ENCODE assay signal across 24 cellular contexts in the genomic region with DNA sequence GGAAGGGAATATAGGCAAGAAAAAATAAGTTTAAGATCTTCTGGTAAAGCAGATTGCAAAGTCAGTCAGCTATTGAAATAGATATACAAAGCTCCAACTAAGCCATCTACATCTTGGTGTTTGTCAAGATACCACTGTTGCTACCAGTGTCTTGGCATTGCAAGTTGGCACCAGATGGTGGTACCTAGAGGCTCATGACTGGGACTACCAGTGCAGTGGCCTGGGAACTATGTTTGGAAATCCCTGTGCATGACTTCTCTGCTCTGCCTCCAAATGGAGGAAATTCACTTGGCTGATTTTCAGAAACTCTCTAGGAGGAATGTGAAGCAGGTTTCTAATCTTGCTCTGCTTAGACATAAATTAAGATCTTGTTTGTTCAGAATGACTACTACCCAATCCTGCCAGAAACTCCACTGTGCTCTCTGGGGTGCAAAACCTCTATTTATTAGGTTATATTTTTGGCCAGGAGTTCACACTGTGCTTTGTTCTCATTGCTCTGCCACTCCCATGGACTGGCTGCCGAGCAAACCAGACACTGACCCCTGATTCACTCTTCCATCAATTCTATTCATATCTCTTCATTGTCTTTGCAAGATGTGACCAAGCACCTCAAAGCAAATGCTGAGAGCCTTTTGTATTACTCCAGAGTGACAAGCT.
"Had no signal": no experiment of that assay in that cellular context is flagged by ENCODE, and none has a peak within 500 bp of the region (broad histone marks: within the 10 kb centered on the region; RNA-seq: fewer than 3 reads in every experiment).

No MANE protein-coding gene starts in this region.

- H3K27ac ChIP-seq: foreskin keratinocyte, gastroesophageal sphincter, heart left ventricle, hepatocyte, ovary, psoas muscle, transverse colon, vagina had no signal

- H3K4me1 Mint-ChIP-seq: memory B cell; mesothelial cell of epicardium; naive thymus-derived CD8-positive, alpha-beta T cell; stimulated activated naive B cell treated with anti-CD40 and anti-IgM and Interleukin-4, amounts not matched to agents 10 μg/mL and 1 μg/mL and 100 μg/mL, for 72 hours had no signal

- ATAC-seq: effector memory CD8-positive, alpha-beta T cell; foreskin keratinocyte; gastroesophageal sphincter; left lobe of liver; naive thymus-derived CD8-positive, alpha-beta T cell; psoas muscle; stimulated activated naive B cell treated with anti-CD40 and anti-IgM and Interleukin-4, amounts not matched to agents 10 μg/mL and 1 μg/mL and 100 μg/mL, for 72 hours had no signal

- H3K4me3 Mint-ChIP-seq: effector memory CD8-positive, alpha-beta T cell; memory B cell; mesothelial cell of epicardium; naive thymus-derived CD8-positive, alpha-beta T cell; stimulated activated naive B cell treated with anti-CD40 and anti-IgM and Interleukin-4, amounts not matched to agents 10 μg/mL and 1 μg/mL and 100 μg/mL, for 72 hours; stimulated activated naive CD8-positive, alpha-beta T cell treated with anti-CD3 and anti-CD28 coated beads, Interleukin-15, Interleukin-2, amounts not matched to agents 100 ng/mL and 50 ng/mL, for 24 hours had no signal

- H3K4me3 ChIP-seq: coronary artery, gastroesophageal sphincter, heart left ventricle, hepatocyte, lung, ovary, psoas muscle, thoracic aorta, transverse colon, vagina had no signal

- H3K27ac Mint-ChIP-seq: effector memory CD8-positive, alpha-beta T cell; memory B cell; mesothelial cell of epicardium; naive thymus-derived CD8-positive, alpha-beta T cell; stimulated activated naive B cell treated with anti-CD40 and anti-IgM and Interleukin-4, amounts not matched to agents 10 μg/mL and 1 μg/mL and 100 μg/mL, for 72 hours; stimulated activated naive CD8-positive, alpha-beta T cell treated with anti-CD3 and anti-CD28 coated beads, Interleukin-15, Interleukin-2, amounts not matched to agents 100 ng/mL and 50 ng/mL, for 24 hours had no signal

- H3K36me3 Mint-ChIP-seq: memory B cell; mesothelial cell of epicardium; naive thymus-derived CD8-positive, alpha-beta T cell; stimulated activated naive B cell treated with anti-CD40 and anti-IgM and Interleukin-4, amounts not matched to agents 10 μg/mL and 1 μg/mL and 100 μg/mL, for 72 hours had no signal

- H3K79me2 ChIP-seq: hepatocyte had no signal

- DNase-seq: effector memory CD8-positive, alpha-beta T cell; foreskin keratinocyte; kidney; naive thymus-derived CD8-positive, alpha-beta T cell; occipital lobe; ovary; posterior cingulate gyrus; psoas muscle; small intestine; stimulated activated CD4-positive, alpha-beta T cell treated with anti-CD3 and anti-CD28 coated beads, Interleukin-15, amount 100 ng/mL, for 24 hours; stimulated activated CD4-positive, alpha-beta T cell treated with anti-CD3 and anti-CD28 coated beads, Interleukin-2, amount 100 ng/mL, for 48 hours; stimulated activated naive B cell treated with anti-CD40 and anti-IgM and Interleukin-4, amounts not matched to agents 10 μg/mL and 1 μg/mL and 100 μg/mL, for 72 hours; transverse colon had no signal

- H2AFZ ChIP-seq: hepatocyte had no signal

- H3K27me3 ChIP-seq: foreskin keratinocyte, gastroesophageal sphincter, heart left ventricle, hepatocyte, ovary, transverse colon, vagina had no signal

- H3K36me3 ChIP-seq: gastroesophageal sphincter, heart left ventricle, ovary, thoracic aorta, transverse colon, vagina had no signal

- H3K4me1 ChIP-seq: foreskin keratinocyte, gastroesophageal sphincter, psoas muscle, transverse colon, vagina had no signal

- H3K4me2 ChIP-seq: hepatocyte had no signal

- H3K9me3 ChIP-seq: gastroesophageal sphincter, ovary, psoas muscle, thoracic aorta, transverse colon, vagina had no signal

- H3K27me3 Mint-ChIP-seq: effector memory CD8-positive, alpha-beta T cell; memory B cell; naive thymus-derived CD8-positive, alpha-beta T cell; stimulated activated naive B cell treated with anti-CD40 and anti-IgM and Interleukin-4, amounts not matched to agents 10 μg/mL and 1 μg/mL and 100 μg/mL, for 72 hours; stimulated activated naive CD8-positive, alpha-beta T cell treated with anti-CD3 and anti-CD28 coated beads, Interleukin-15, Interleukin-2, amounts not matched to agents 100 ng/mL and 50 ng/mL, for 24 hours had no signal

- H3K9me3 Mint-ChIP-seq: effector memory CD8-positive, alpha-beta T cell; stimulated activated naive CD8-positive, alpha-beta T cell treated with anti-CD3 and anti-CD28 coated beads, Interleukin-15, Interleukin-2, amounts not matched to agents 100 ng/mL and 50 ng/mL, for 24 hours had no signal
